ENCODE assay signal across 9 cellular contexts in genomic region chr3:101851833-101852232, GRCh38. TPM values are rescaled to one million over a fixed set of nuclear protein-coding genes. Genes with fewer than 3 reads are reported as not detected.
A peak's percentile ranks its signal among the peaks of the same experiment; 100 is the strongest.
DNase-seq lines count a peak whose midpoint lies in the region; ATAC-seq and TF ChIP-seq lines count a peak whose summit lies in the region.
"Had no signal": no experiment of that assay in that cellular context is flagged by ENCODE, and none has a peak within 500 bp of the region (broad histone marks: within the 10 kb centered on the region; RNA-seq: fewer than 3 reads in every experiment).

No MANE protein-coding gene starts in this region.

- H3K4me1 ChIP-seq in foreskin keratinocyte, result peaks cover 7% of the 10 kb centered on the region

- H3K4me3 ChIP-seq in skin epidermis, result peak overlapping the region; percentile 73 to 96 (median 87)

- intact Hi-C loops in activated CD4-positive, alpha-beta memory T cell treated with anti-CD3 and anti-CD28 coated beads for 36 hours (cut with micrococcal nuclease), result loop anchor here (1.0 to 5.0 kb wide), 11 partner anchors 9 to 333 kb away; partner anchors contain the start of genes NXPE3, PCNP and ZBTB11

- POLR2A ChIA-PET in activated CD4-positive, alpha-beta memory T cell treated with anti-CD3 and anti-CD28 coated beads for 36 hours (lab: Charles Lee), result interaction anchor here (0.5 to 6.8 kb wide), 9 partner anchors 9 to 417 kb away, joined by 3 to 88 read pairs (median 3); no protein-coding TSS in a partner anchor

- H3K4me1 Mint-ChIP-seq in activated CD4-positive, alpha-beta memory T cell treated with anti-CD3 and anti-CD28 coated beads for 36 hours (ENCODE audit: low read depth), result peaks cover 65% of the 10 kb centered on the region

- ATAC-seq in foreskin keratinocyte (no peak), GM18907 (IDR thresholded peaks at IDR 0.05; ENCODE audit: unreplicated experiment) (no peak), HG03565 (IDR thresholded peaks at IDR 0.05; ENCODE audit: unreplicated experiment) (no peak)

- H3K27ac Mint-ChIP-seq in activated CD4-positive, alpha-beta memory T cell treated with anti-CD3 and anti-CD28 coated beads for 36 hours, result peak overlapping the region; percentile 99

- H3K27ac ChIP-seq in foreskin keratinocyte, result peak overlapping the region; percentile 90
- H3K27ac ChIP-seq in skin epidermis, result peak overlapping the region in 19 of 21 experiments; percentile 26 to 100 (median 99)

- peak overlapping the region; percentile 92 for H3K4me3 Mint-ChIP-seq in activated CD4-positive, alpha-beta memory T cell treated with anti-CD3 and anti-CD28 coated beads for 36 hours

- no peaks in the 10 kb centered on the region for H3K27me3 ChIP-seq in foreskin keratinocyte

- H3K27me3 Mint-ChIP-seq in activated CD4-positive, alpha-beta memory T cell treated with anti-CD3 and anti-CD28 coated beads for 36 hours, result no peaks in the 10 kb centered on the region

- DNase-seq in activated CD4-positive, alpha-beta memory T cell treated with anti-CD3 and anti-CD28 coated beads for 36 hours, result no peak
- DNase-seq in foreskin keratinocyte (no peak), ACHN (no peak), NCI-H446 (lab: John Stamatoyannopoulos, UW) (no peak)
- DNase-seq: NCI-H2227 treated with DMSO at 0.1 percent for 48 hours had no signal

- TF ChIP-seq CTCF in foreskin keratinocyte (conservative IDR thresholded peaks at IDR 0.05), result no peak

- H3K9me3 Mint-ChIP-seq in activated CD4-positive, alpha-beta memory T cell treated with anti-CD3 and anti-CD28 coated beads for 36 hours, result no peaks in the 10 kb centered on the region

- peaks cover 67% of the 10 kb centered on the region for H3K36me3 Mint-ChIP-seq in activated CD4-positive, alpha-beta memory T cell treated with anti-CD3 and anti-CD28 coated beads for 36 hours

- TF ChIP-seq POLR2A in GM18951 (IDR thresholded peaks at IDR 0.05; ENCODE audit: extremely low read depth, insufficient read depth, insufficient read length), result peak; percentile 16

- CTCF ChIA-PET in activated CD4-positive, alpha-beta memory T cell treated with anti-CD3 and anti-CD28 coated beads for 36 hours (lab: Charles Lee), result interaction anchor here (0.6 to 2.8 kb wide), 15 partner anchors 22 to 374 kb away, joined by 3 to 19 read pairs (median 3); no protein-coding TSS in a partner anchor

- in situ Hi-C loops in GM18951 (cut with MboI; ENCODE audit: low sequenced_read_pairs, unreplicated experiment), result no loop called here
- in situ Hi-C loops in ACHN (cut with HindIII; ENCODE audit: low pct_ligation_motif_present, low pct_unique_long_range_greater_than_20kb, low sequenced_read_pairs), result loop anchor here (25.0 kb wide), 1 partner anchor 235 kb away; no protein-coding TSS in a partner anchor

RNA-seq across cellular contexts. Expression of gene NFKBIZ, which starts 2.5 kb away (rescaled TPM):
- 10 to 100 TPM; 65.9 to 74.9 TPM for total RNA-seq in activated CD4-positive, alpha-beta memory T cell treated with anti-CD3 and anti-CD28 coated beads for 36 hours
- total RNA-seq in foreskin keratinocyte, result 15.1 and 15.9 TPM in 2 replicates
- polyA plus RNA-seq in foreskin keratinocyte, result 2.3 and 2.4 TPM in 2 replicates
